Comparison of ENCODE assay signal across 17 cellular contexts in genomic region chr12:96078281-96078761, GRCh38. TPM values are rescaled to one million over a fixed set of nuclear protein-coding genes. Genes with fewer than 3 reads are reported as not detected.
DNase-seq lines count a peak whose midpoint lies in the region; ATAC-seq and TF ChIP-seq lines count a peak whose summit lies in the region.
"Had no signal": no experiment of that assay in that cellular context is flagged by ENCODE, and none has a peak within 500 bp of the region (broad histone marks: within the 10 kb centered on the region; RNA-seq: fewer than 3 reads in every experiment).

No MANE protein-coding gene starts in this region.

- H3K4me1 ChIP-seq in rectal smooth muscle tissue (ENCODE audit: control insufficient read depth, insufficient read depth, low read length) (no peaks in the 10 kb centered on the region), OCI-LY7 (ENCODE audit: insufficient read depth, low read length, poor library complexity, severe bottlenecking) (no peaks in the 10 kb centered on the region)

- peak; percentile 64 for DNase-seq in NCI-H446 treated with DMSO at 0.1 percent for 48 hours (lab: John Stamatoyannopoulos, UW)
- peak; percentile 29 to 45 for DNase-seq in cardiac fibroblast (ENCODE audit: low read depth in 2 of 2)
- DNase-seq in left cardiac atrium = peak; percentile 80
- no peak for DNase-seq in hippocampal formation (lab: John Stamatoyannopoulos, UW)
- no peak for DNase-seq in OCI-LY7 (ENCODE audit: low spot score)
- DNase-seq: activated naive CD4-positive, alpha-beta T cell treated with anti-CD3 and anti-CD28 coated beads, Interleukin-2, amount 50 U/mL, for 16 hours; DMS153; erythroblast; H7; NCI-H187 treated with DMSO at 0.1 percent for 48 hours; T-cell had no signal

- ATAC-seq in left cardiac atrium (peak; percentile 77 to 92), HG03139 (IDR thresholded peaks at IDR 0.05; ENCODE audit: unreplicated experiment) (no peak), HG03095 (IDR thresholded peaks at IDR 0.05; ENCODE audit: unreplicated experiment) (no peak)
- ATAC-seq: T-cell, WTC11 had no signal

- peak overlapping the region; percentile 3 for H3K27ac ChIP-seq in rectal smooth muscle tissue (ENCODE audit: low read depth, low read length)
- no peak overlapping the region for H3K27ac ChIP-seq in OCI-LY7 (ENCODE audit: low read depth, low read length, poor library complexity, severe bottlenecking)
- H3K27ac ChIP-seq: KMS-11, suprapubic skin had no signal

- POLR2A ChIA-PET in OCI-LY7 (lab: Charles Lee) = interaction anchor here (0.7 to 0.9 kb wide), 3 partner anchors 11 to 72 kb away, joined by 3 to 5 read pairs (median 3); no protein-coding TSS in a partner anchor

- H3K27me3 ChIP-seq in rectal smooth muscle tissue (ENCODE audit: control insufficient read depth, insufficient read depth, low read length) = no peaks in the 10 kb centered on the region
- H3K27me3 ChIP-seq: suprapubic skin had no signal

- no peaks in the 10 kb centered on the region for H4K20me1 ChIP-seq in OCI-LY7 (ENCODE audit: insufficient read depth, low read length)

- H3K4me3 ChIP-seq in cardiac fibroblast (replicated peaks in 1 of 2; ENCODE audit: low read depth in 2 of 2, low read length in 2 of 2) = no peak overlapping the region
- H3K4me3 ChIP-seq in rectal smooth muscle tissue (ENCODE audit: low read length) = no peak overlapping the region
- H3K4me3 ChIP-seq in OCI-LY7 (ENCODE audit: low read depth, low read length, poor library complexity, severe bottlenecking) = no peak overlapping the region
- H3K4me3 ChIP-seq: suprapubic skin had no signal

- H3K9me2 ChIP-seq in OCI-LY7 (ENCODE audit: insufficient read depth, low read length) = no peaks in the 10 kb centered on the region

- intact Hi-C loops in left cardiac atrium (cut with DNase I) (no loop called here), OCI-LY7 (cut with micrococcal nuclease; ENCODE audit: unreplicated experiment) (loop anchor here (5.0 kb wide), 1 partner anchor 49 kb away; no protein-coding TSS in a partner anchor)

- no peaks in the 10 kb centered on the region for H3K9me3 ChIP-seq in OCI-LY7 (ENCODE audit: low read length)
- H3K9me3 ChIP-seq: suprapubic skin had no signal

- TF ChIP-seq CTCF in cardiac fibroblast (IDR thresholded peaks at IDR 0.05; ENCODE audit: low read depth, low read length) = no peak
- no peak for TF ChIP-seq CTCF in OCI-LY7 (conservative IDR thresholded peaks at IDR 0.05; ENCODE audit: low read length)

- BruUV-seq in OCI-LY7 (replicated peaks; lab: Mats Ljungman, UMichigan) = no TSS peak

- H3K36me3 ChIP-seq in rectal smooth muscle tissue (ENCODE audit: control insufficient read depth, insufficient read depth, low read length) = no peaks in the 10 kb centered on the region
- H3K36me3 ChIP-seq in OCI-LY7 (ENCODE audit: insufficient read depth, low read length) = no peaks in the 10 kb centered on the region
- H3K36me3 ChIP-seq: suprapubic skin had no signal

- no peaks in the 10 kb centered on the region for H3K79me2 ChIP-seq in OCI-LY7 (ENCODE audit: insufficient read depth, low read depth, low read length)

- CTCF ChIA-PET in OCI-LY7 (lab: Charles Lee; ENCODE audit: unreplicated experiment) = interaction anchor here (0.6 kb wide), 1 partner anchor 604 kb away, joined by 21 read pairs; no protein-coding TSS in a partner anchor

- H3K4me2 ChIP-seq in OCI-LY7 (ENCODE audit: low read length) = no peak overlapping the region
- H3K4me2 ChIP-seq: KMS-11 had no signal

- H2AFZ ChIP-seq in OCI-LY7 (ENCODE audit: low read length) = no peak overlapping the region

- no peak overlapping the region for H3K9ac ChIP-seq in rectal smooth muscle tissue (ENCODE audit: low read length)
- H3K9ac ChIP-seq: KMS-11 had no signal

RNA-seq across cellular contexts. Expression of gene LTA4H, which starts 42.9 kb away (rescaled TPM):
- total RNA-seq in left cardiac atrium (10 to 100 TPM; 35.3 to 40.3 TPM), OCI-LY7 (2022) (120 and 122 TPM in 2 replicates)
- total RNA-seq in OCI-LY7 (2014; rRNA removed; shearing (Covaris generic)) = 75.6 and 86.7 TPM in 2 replicates

Comparison
In these comparisons a context has a peak if more than half of its experiments do, and no peak if none do; other contexts are left out.
1. DNase-seq: peak in NCI-H446 treated with DMSO at 0.1 percent for 48 hours (single experiment), cardiac fibroblast (2 of 2) and left cardiac atrium (single experiment); none in hippocampal formation (0 of 2) and OCI-LY7 (single experiment).
2. ATAC-seq: peak in left cardiac atrium (2 of 2); none in HG03139 (single experiment) and HG03095 (single experiment).